Comparison of ENCODE assay signal across 8 cellular contexts in the genomic region with DNA sequence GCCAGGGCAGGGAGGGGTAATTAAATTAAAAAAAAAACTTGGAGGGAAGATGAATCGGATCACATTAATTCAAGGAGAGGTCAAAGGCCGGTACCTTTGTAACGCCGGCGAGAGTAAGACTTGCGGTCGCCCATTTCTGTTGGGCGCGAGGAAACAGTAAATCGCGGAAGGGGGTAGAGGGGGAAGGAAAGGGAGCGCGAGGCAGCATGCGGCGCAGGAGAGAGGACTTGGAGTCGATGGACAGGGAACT. TPM values are rescaled to one million over a fixed set of nuclear protein-coding genes. Genes with fewer than 3 reads are reported as not detected.
DNase-seq lines count a peak whose midpoint lies in the region; FAIRE-seq and TF ChIP-seq lines count a peak whose summit lies in the region.

No MANE protein-coding gene starts in this region.

- H3K9ac ChIP-seq in smooth muscle cell (ENCODE audit: low read depth), result no peak overlapping the region

- peaks cover 12% of the 10 kb centered on the region for H3F3A ChIP-seq in smooth muscle cell (ENCODE audit: low read depth)

- H3K27ac Mint-ChIP-seq in activated CD4-positive, alpha-beta memory T cell treated with anti-CD3 and anti-CD28 coated beads for 36 hours, result peak overlapping the region; percentile 50

- H3K36me3 ChIP-seq in smooth muscle cell (ENCODE audit: low read depth), result no peaks in the 10 kb centered on the region

- WGBS in smooth muscle cell (ENCODE audit: low lambda C conversion rate), result under 1% methylated on average over 16 of the region's 16 CpGs

- H3K9me3 Mint-ChIP-seq in activated CD4-positive, alpha-beta memory T cell treated with anti-CD3 and anti-CD28 coated beads for 36 hours, result no peaks in the 10 kb centered on the region

- POLR2A ChIA-PET in activated CD4-positive, alpha-beta memory T cell treated with anti-CD3 and anti-CD28 coated beads for 36 hours (lab: Charles Lee), result no interaction called here

- H2AFZ ChIP-seq in smooth muscle cell (ENCODE audit: low read depth), result peak overlapping the region; percentile 90

- peaks cover 50% of the 10 kb centered on the region for H3K4me1 Mint-ChIP-seq in activated CD4-positive, alpha-beta memory T cell treated with anti-CD3 and anti-CD28 coated beads for 36 hours (ENCODE audit: low read depth)

- peak overlapping the region; percentile 91 for H3K4me3 Mint-ChIP-seq in activated CD4-positive, alpha-beta memory T cell treated with anti-CD3 and anti-CD28 coated beads for 36 hours

- FAIRE-seq in HTR-8/SVneo (lab: Jason Lieb, UNC), result no peak

- peaks cover 35% of the 10 kb centered on the region for H3K79me2 ChIP-seq in smooth muscle cell (ENCODE audit: low read depth)

- H3K36me3 Mint-ChIP-seq in activated CD4-positive, alpha-beta memory T cell treated with anti-CD3 and anti-CD28 coated beads for 36 hours, result no peaks in the 10 kb centered on the region

- H4K20me1 ChIP-seq in smooth muscle cell (ENCODE audit: low read depth), result peaks cover 37% of the 10 kb centered on the region

- intact Hi-C loops in activated CD4-positive, alpha-beta memory T cell treated with anti-CD3 and anti-CD28 coated beads for 36 hours (cut with micrococcal nuclease), result loop anchor here (1.0 to 10.0 kb wide), 4 partner anchors 156 to 1590 kb away; a partner anchor contains a TSS

- H3K4me1 ChIP-seq in smooth muscle cell (ENCODE audit: low read depth), result peaks cover 31% of the 10 kb centered on the region

- H3K4me2 ChIP-seq in smooth muscle cell, result peak overlapping the region; percentile 84

- H3K27me3 ChIP-seq in smooth muscle cell (ENCODE audit: low read depth), result no peaks in the 10 kb centered on the region

- peak overlapping the region; percentile 84 for H3K4me3 ChIP-seq in HFF-Myc (replicated peaks; ENCODE audit: low read depth, low read length)
- H3K4me3 ChIP-seq in iPS-11a (ENCODE audit: low read depth, low read length), result peak overlapping the region; percentile 43
- peak overlapping the region; percentile 70 for H3K4me3 ChIP-seq in smooth muscle cell

- peak overlapping the region; percentile 66 for H3K27ac ChIP-seq in smooth muscle cell (ENCODE audit: low read depth)

- H3K9me3 ChIP-seq in smooth muscle cell (replicated peaks; ENCODE audit: low read depth), result no peaks in the 10 kb centered on the region

- DNase-seq in HFF-Myc (ENCODE audit: extremely low read depth, low read depth) (no peak), smooth muscle cell (lab: John Stamatoyannopoulos, UW; ENCODE audit: unreplicated experiment) (no peak), NCI-H187 (lab: John Stamatoyannopoulos, UW) (no peak), HTR-8/SVneo (ENCODE audit: insufficient read length, low spot score) (no peak), D341Med (ENCODE audit: low spot score) (no peak), MV-4-11 (lab: John Stamatoyannopoulos, UW) (no peak)
- DNase-seq in activated CD4-positive, alpha-beta memory T cell treated with anti-CD3 and anti-CD28 coated beads for 36 hours, result no peak

- TF ChIP-seq CTCF in HFF-Myc (IDR thresholded peaks at IDR 0.05; ENCODE audit: low read depth, low read length, missing control alignments) (no peak), smooth muscle cell (IDR thresholded peaks at IDR 0.05; ENCODE audit: borderline replicate concordance, insufficient read depth, poor library complexity, severe bottlenecking) (peak; percentile 3)

- CTCF ChIA-PET in activated CD4-positive, alpha-beta memory T cell treated with anti-CD3 and anti-CD28 coated beads for 36 hours (lab: Charles Lee), result interaction anchor here (0.9 to 5.2 kb wide), 3 partner anchors 8 to 288 kb away, joined by 3 to 36 read pairs (median 4); no protein-coding TSS in a partner anchor

- H3K27me3 Mint-ChIP-seq in activated CD4-positive, alpha-beta memory T cell treated with anti-CD3 and anti-CD28 coated beads for 36 hours, result peaks cover 24% of the 10 kb centered on the region

RNA-seq across cellular contexts. Expression of a gene that starts 0.3 kb away (rescaled TPM):
- 1 to 10 TPM; 3.3 to 3.8 TPM for total RNA-seq in activated CD4-positive, alpha-beta memory T cell treated with anti-CD3 and anti-CD28 coated beads for 36 hours
- 6.2 and 11.2 TPM in 2 replicates for total RNA-seq in smooth muscle cell
- 5.7 and 8.0 TPM in 2 replicates for polyA plus RNA-seq in smooth muscle cell
